Comparison of ENCODE assay signal across 9 cellular contexts in genomic region chr3:31958721-31959152, GRCh38. TPM values are rescaled to one million over a fixed set of nuclear protein-coding genes. Genes with fewer than 3 reads are reported as not detected.
DNase-seq lines count a peak whose midpoint lies in the region; ATAC-seq and TF ChIP-seq lines count a peak whose summit lies in the region.
"Had no signal": no experiment of that assay in that cellular context is flagged by ENCODE, and none has a peak within 500 bp of the region (broad histone marks: within the 10 kb centered on the region; RNA-seq: fewer than 3 reads in every experiment).

No MANE protein-coding gene starts in this region.

- no peak for TF ChIP-seq CTCF in thyroid gland (IDR thresholded peaks at IDR 0.05)

- no peaks in the 10 kb centered on the region for H3K9me3 ChIP-seq in thyroid gland

- WGBS in thyroid gland, 2 donors, result 51 to 77% methylated on average over 2 of the region's 2 CpGs

- H3K27me3 ChIP-seq in thyroid gland, result no peaks in the 10 kb centered on the region

- H3K27ac ChIP-seq in thyroid gland, result peak overlapping the region in 2 of 3 donors; percentile 66 to 78

- in situ Hi-C loops in SK-MEL-5 (cut with HindIII; ENCODE audit: low pct_unique_long_range_greater_than_20kb, low sequenced_read_pairs), result no loop called here

- no peak overlapping the region for H3K4me3 ChIP-seq in thyroid gland (replicated peaks in 1 of 3)

- no peaks in the 10 kb centered on the region for H3K36me3 ChIP-seq in thyroid gland

- peaks cover 18 to 41% of the 10 kb centered on the region in 2 donors for H3K4me1 ChIP-seq in thyroid gland

- intact Hi-C loops in thyroid gland (cut with DNase I), result no loop called here

- ATAC-seq in GM21529 (IDR thresholded peaks at IDR 0.05; ENCODE audit: unreplicated experiment), result no peak
- ATAC-seq in HG03432 (IDR thresholded peaks at IDR 0.05; ENCODE audit: unreplicated experiment), result no peak
- ATAC-seq: activated CD8-positive, alpha-beta T cell treated with anti-CD3 and anti-CD28 coated beads for 36 hours had no signal

- peak; percentile 55 for DNase-seq in NCI-H1105 (lab: John Stamatoyannopoulos, UW)
- peak; percentile 67 for DNase-seq in SK-MEL-5 (ENCODE audit: low read depth, low spot score)
- DNase-seq in left kidney (ENCODE audit: low read depth, low spot score), result peak; percentile 32
- no peak for DNase-seq in thyroid gland
- DNase-seq in 8988T, result no peak
- DNase-seq: activated CD8-positive, alpha-beta T cell treated with anti-CD3 and anti-CD28 coated beads for 36 hours; SHP77 had no signal

- TF ChIP-seq POLR2A in thyroid gland (IDR thresholded peaks at IDR 0.05), result no peak

RNA-seq across cellular contexts. Expression of gene OSBPL10, which starts 22.3 kb away (rescaled TPM):
- total RNA-seq in SK-MEL-5 (2014; rRNA removed; shearing (Covaris generic)), result 28.6 and 38.9 TPM in 2 replicates
- polyA plus RNA-seq in SK-MEL-5 (2015; cell fraction: cytosol; rRNA removed), result 58.3 and 93.1 TPM in 2 replicates
- 54.9 and 58.9 TPM in 2 replicates for polyA plus RNA-seq in SK-MEL-5 (2015; cell fraction: nucleus; rRNA removed)
- total RNA-seq in thyroid gland, result 10 to 100 TPM; 18.6 to 33.6 (median 28.8) TPM

RNA-seq across cellular contexts. Expression of gene ZNF860, which starts 22.8 kb away (rescaled TPM):
- 3.9 and 6.1 TPM in 2 replicates for total RNA-seq in SK-MEL-5 (2014; rRNA removed; shearing (Covaris generic))
- polyA plus RNA-seq in SK-MEL-5 (2015; cell fraction: cytosol; rRNA removed), result 4.1 and 8.2 TPM in 2 replicates
- polyA plus RNA-seq in SK-MEL-5 (2015; cell fraction: nucleus; rRNA removed), result 5.5 and 8.9 TPM in 2 replicates
- 1 to 10 TPM in 3 of 4 donors, under 1 TPM in 1; 0.67 to 1.6 (median 1.4) TPM for total RNA-seq in thyroid gland
- total RNA-seq: activated CD8-positive, alpha-beta T cell treated with anti-CD3 and anti-CD28 coated beads for 36 hours had no signal

Comparison
In these comparisons a context has a peak if more than half of its experiments do, and no peak if none do; other contexts are left out.
1. DNase-seq: peak in NCI-H1105 (single experiment), SK-MEL-5 (single experiment) and left kidney (single experiment); none in thyroid gland (0 of 2) and 8988T (single experiment).